Comparison of ENCODE assay signal across 1 cellular context in the genomic region with DNA sequence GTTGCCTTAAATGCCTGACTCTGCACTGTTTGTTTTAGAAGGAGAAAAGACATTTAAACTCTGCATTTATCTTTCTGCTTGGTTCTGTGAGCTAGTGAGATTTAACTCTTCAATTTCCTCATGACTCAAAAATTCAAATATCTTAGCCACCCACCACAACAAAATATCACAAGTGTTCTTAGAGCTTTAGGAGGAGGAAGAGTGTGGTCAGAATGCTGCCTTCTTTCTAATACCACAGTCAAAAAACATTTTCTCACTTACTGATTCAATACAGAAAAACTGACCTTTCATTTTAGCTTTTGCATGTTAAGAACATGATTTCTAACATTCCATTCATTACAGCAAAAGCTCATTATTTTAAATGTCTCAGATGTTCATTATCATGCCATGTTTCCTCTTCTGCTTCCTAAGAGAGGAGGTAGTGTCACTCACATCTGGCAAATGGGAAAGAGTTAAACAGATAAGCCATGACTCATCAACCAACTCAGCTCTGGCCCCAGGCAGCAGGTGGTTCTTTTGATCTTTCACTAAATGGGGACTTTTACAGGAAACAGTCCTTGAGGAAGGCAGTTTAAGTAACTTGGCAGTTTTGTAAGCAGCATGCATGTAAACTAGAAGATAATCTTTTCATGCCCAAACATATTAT.
TF ChIP-seq lines count a peak whose summit lies in the region.

No MANE protein-coding gene starts in this region.

TF ChIP-seq in K562, 482 proteins besides CTCF, POLR2A, EP300 and RAD21 (continued from another document and continues in another):
- TF ChIP-seq MAFG (tag; conservative IDR thresholded peaks at IDR 0.05) (peak; percentile 48), RCOR1 (IDR thresholded peaks at IDR 0.05; ENCODE audit: borderline replicate concordance in 1 of 2, low read depth in 2 of 2, low read length in 2 of 2) (peak in 1 of 2 experiments; percentile 80; a peak in 2 of 4 replicates), HIVEP1 (CRISPR knock-in tag; IDR thresholded peaks at IDR 0.05) (no peak), ZNF3 (CRISPR knock-in tag; IDR thresholded peaks at IDR 0.05) (no peak), FOXM1 (IDR thresholded peaks at IDR 0.05; ENCODE audit: low read depth) (no peak), FOXM1 (CRISPR knock-in tag; IDR thresholded peaks at IDR 0.05; ENCODE audit: low read depth) (no peak), GATA2 (CRISPR knock-in tag; IDR thresholded peaks at IDR 0.05) (0 out of 2 replicates have a peak, but pooled peaks have one; percentile 32), NCOR1 (IDR thresholded peaks at IDR 0.05) (peak; percentile 54; the same call in 1 of the 2 replicates), ETV1 (tag; conservative IDR thresholded peaks at IDR 0.05; ENCODE audit: low read depth) (no peak), ARID1B (IDR thresholded peaks at IDR 0.05) (peak; percentile 87), MTA3 (IDR thresholded peaks at IDR 0.05; ENCODE audit: borderline replicate concordance) (no peak), HNRNPL (IDR thresholded peaks at IDR 0.05; ENCODE audit: low read depth, low read length) (no peak)
- TF ChIP-seq, protein P1, sequence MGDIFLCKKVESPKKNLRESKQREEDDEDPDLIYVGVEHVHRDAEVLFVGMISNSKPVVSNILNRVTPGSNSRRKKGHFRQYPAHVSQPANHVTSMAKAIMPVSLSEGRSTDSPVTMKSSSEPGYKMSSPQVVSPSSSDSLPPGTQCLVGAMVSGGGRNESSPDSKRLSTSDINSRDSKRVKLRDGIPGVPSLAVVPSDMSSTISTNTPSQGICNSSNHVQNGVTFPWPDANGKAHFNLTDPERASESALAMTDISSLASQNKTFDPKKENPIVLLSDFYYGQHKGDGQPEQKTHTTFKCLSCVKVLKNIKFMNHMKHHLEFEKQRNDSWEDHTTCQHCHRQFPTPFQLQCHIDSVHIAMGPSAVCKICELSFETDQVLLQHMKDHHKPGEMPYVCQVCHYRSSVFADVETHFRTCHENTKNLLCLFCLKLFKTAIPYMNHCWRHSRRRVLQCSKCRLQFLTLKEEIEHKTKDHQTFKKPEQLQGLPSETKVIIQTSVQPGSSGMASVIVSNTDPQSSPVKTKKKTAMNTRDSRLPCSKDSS (IDR thresholded peaks at IDR 0.05; ENCODE audit: low read depth, partially characterized antibody), result no peak
- TF ChIP-seq, protein P2, sequence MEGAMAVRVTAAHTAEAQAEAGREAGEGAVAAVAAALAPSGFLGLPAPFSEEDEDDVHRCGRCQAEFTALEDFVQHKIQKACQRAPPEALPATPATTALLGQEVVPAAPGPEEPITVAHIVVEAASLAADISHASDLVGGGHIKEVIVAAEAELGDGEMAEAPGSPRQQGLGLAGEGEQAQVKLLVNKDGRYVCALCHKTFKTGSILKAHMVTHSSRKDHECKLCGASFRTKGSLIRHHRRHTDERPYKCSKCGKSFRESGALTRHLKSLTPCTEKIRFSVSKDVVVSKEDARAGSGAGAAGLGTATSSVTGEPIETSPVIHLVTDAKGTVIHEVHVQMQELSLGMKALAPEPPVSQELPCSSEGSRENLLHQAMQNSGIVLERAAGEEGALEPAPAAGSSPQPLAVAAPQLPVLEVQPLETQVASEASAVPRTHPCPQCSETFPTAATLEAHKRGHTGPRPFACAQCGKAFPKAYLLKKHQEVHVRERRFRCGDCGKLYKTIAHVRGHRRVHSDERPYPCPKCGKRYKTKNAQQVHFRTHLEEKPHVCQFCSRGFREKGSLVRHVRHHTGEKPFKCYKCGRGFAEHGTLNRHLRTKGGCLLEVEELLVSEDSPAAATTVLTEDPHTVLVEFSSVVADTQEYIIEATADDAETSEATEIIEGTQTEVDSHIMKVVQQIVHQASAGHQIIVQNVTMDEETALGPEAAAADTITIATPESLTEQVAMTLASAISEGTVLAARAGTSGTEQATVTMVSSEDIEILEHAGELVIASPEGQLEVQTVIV (CRISPR knock-in tag; IDR thresholded peaks at IDR 0.05; ENCODE audit: borderline replicate concordance), result no peak
- TF ChIP-seq, protein P3, sequence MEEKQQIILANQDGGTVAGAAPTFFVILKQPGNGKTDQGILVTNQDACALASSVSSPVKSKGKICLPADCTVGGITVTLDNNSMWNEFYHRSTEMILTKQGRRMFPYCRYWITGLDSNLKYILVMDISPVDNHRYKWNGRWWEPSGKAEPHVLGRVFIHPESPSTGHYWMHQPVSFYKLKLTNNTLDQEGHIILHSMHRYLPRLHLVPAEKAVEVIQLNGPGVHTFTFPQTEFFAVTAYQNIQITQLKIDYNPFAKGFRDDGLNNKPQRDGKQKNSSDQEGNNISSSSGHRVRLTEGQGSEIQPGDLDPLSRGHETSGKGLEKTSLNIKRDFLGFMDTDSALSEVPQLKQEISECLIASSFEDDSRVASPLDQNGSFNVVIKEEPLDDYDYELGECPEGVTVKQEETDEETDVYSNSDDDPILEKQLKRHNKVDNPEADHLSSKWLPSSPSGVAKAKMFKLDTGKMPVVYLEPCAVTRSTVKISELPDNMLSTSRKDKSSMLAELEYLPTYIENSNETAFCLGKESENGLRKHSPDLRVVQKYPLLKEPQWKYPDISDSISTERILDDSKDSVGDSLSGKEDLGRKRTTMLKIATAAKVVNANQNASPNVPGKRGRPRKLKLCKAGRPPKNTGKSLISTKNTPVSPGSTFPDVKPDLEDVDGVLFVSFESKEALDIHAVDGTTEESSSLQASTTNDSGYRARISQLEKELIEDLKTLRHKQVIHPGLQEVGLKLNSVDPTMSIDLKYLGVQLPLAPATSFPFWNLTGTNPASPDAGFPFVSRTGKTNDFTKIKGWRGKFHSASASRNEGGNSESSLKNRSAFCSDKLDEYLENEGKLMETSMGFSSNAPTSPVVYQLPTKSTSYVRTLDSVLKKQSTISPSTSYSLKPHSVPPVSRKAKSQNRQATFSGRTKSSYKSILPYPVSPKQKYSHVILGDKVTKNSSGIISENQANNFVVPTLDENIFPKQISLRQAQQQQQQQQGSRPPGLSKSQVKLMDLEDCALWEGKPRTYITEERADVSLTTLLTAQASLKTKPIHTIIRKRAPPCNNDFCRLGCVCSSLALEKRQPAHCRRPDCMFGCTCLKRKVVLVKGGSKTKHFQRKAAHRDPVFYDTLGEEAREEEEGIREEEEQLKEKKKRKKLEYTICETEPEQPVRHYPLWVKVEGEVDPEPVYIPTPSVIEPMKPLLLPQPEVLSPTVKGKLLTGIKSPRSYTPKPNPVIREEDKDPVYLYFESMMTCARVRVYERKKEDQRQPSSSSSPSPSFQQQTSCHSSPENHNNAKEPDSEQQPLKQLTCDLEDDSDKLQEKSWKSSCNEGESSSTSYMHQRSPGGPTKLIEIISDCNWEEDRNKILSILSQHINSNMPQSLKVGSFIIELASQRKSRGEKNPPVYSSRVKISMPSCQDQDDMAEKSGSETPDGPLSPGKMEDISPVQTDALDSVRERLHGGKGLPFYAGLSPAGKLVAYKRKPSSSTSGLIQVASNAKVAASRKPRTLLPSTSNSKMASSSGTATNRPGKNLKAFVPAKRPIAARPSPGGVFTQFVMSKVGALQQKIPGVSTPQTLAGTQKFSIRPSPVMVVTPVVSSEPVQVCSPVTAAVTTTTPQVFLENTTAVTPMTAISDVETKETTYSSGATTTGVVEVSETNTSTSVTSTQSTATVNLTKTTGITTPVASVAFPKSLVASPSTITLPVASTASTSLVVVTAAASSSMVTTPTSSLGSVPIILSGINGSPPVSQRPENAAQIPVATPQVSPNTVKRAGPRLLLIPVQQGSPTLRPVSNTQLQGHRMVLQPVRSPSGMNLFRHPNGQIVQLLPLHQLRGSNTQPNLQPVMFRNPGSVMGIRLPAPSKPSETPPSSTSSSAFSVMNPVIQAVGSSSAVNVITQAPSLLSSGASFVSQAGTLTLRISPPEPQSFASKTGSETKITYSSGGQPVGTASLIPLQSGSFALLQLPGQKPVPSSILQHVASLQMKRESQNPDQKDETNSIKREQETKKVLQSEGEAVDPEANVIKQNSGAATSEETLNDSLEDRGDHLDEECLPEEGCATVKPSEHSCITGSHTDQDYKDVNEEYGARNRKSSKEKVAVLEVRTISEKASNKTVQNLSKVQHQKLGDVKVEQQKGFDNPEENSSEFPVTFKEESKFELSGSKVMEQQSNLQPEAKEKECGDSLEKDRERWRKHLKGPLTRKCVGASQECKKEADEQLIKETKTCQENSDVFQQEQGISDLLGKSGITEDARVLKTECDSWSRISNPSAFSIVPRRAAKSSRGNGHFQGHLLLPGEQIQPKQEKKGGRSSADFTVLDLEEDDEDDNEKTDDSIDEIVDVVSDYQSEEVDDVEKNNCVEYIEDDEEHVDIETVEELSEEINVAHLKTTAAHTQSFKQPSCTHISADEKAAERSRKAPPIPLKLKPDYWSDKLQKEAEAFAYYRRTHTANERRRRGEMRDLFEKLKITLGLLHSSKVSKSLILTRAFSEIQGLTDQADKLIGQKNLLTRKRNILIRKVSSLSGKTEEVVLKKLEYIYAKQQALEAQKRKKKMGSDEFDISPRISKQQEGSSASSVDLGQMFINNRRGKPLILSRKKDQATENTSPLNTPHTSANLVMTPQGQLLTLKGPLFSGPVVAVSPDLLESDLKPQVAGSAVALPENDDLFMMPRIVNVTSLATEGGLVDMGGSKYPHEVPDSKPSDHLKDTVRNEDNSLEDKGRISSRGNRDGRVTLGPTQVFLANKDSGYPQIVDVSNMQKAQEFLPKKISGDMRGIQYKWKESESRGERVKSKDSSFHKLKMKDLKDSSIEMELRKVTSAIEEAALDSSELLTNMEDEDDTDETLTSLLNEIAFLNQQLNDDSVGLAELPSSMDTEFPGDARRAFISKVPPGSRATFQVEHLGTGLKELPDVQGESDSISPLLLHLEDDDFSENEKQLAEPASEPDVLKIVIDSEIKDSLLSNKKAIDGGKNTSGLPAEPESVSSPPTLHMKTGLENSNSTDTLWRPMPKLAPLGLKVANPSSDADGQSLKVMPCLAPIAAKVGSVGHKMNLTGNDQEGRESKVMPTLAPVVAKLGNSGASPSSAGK (IDR thresholded peaks at IDR 0.05), result 0 out of 2 replicates have a peak, but pooled peaks have one; percentile 9
- TF ChIP-seq, protein P4, sequence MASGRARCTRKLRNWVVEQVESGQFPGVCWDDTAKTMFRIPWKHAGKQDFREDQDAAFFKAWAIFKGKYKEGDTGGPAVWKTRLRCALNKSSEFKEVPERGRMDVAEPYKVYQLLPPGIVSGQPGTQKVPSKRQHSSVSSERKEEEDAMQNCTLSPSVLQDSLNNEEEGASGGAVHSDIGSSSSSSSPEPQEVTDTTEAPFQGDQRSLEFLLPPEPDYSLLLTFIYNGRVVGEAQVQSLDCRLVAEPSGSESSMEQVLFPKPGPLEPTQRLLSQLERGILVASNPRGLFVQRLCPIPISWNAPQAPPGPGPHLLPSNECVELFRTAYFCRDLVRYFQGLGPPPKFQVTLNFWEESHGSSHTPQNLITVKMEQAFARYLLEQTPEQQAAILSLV (tag; IDR thresholded peaks at IDR 0.05), result no peak
- TF ChIP-seq, protein P5, sequence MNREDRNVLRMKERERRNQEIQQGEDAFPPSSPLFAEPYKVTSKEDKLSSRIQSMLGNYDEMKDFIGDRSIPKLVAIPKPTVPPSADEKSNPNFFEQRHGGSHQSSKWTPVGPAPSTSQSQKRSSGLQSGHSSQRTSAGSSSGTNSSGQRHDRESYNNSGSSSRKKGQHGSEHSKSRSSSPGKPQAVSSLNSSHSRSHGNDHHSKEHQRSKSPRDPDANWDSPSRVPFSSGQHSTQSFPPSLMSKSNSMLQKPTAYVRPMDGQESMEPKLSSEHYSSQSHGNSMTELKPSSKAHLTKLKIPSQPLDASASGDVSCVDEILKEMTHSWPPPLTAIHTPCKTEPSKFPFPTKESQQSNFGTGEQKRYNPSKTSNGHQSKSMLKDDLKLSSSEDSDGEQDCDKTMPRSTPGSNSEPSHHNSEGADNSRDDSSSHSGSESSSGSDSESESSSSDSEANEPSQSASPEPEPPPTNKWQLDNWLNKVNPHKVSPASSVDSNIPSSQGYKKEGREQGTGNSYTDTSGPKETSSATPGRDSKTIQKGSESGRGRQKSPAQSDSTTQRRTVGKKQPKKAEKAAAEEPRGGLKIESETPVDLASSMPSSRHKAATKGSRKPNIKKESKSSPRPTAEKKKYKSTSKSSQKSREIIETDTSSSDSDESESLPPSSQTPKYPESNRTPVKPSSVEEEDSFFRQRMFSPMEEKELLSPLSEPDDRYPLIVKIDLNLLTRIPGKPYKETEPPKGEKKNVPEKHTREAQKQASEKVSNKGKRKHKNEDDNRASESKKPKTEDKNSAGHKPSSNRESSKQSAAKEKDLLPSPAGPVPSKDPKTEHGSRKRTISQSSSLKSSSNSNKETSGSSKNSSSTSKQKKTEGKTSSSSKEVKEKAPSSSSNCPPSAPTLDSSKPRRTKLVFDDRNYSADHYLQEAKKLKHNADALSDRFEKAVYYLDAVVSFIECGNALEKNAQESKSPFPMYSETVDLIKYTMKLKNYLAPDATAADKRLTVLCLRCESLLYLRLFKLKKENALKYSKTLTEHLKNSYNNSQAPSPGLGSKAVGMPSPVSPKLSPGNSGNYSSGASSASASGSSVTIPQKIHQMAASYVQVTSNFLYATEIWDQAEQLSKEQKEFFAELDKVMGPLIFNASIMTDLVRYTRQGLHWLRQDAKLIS (CRISPR knock-in tag; IDR thresholded peaks at IDR 0.05), result no peak
- TF ChIP-seq, protein P6, sequence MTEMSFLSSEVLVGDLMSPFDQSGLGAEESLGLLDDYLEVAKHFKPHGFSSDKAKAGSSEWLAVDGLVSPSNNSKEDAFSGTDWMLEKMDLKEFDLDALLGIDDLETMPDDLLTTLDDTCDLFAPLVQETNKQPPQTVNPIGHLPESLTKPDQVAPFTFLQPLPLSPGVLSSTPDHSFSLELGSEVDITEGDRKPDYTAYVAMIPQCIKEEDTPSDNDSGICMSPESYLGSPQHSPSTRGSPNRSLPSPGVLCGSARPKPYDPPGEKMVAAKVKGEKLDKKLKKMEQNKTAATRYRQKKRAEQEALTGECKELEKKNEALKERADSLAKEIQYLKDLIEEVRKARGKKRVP (CRISPR knock-in tag; IDR thresholded peaks at IDR 0.05), result no peak
- TF ChIP-seq, protein P7, sequence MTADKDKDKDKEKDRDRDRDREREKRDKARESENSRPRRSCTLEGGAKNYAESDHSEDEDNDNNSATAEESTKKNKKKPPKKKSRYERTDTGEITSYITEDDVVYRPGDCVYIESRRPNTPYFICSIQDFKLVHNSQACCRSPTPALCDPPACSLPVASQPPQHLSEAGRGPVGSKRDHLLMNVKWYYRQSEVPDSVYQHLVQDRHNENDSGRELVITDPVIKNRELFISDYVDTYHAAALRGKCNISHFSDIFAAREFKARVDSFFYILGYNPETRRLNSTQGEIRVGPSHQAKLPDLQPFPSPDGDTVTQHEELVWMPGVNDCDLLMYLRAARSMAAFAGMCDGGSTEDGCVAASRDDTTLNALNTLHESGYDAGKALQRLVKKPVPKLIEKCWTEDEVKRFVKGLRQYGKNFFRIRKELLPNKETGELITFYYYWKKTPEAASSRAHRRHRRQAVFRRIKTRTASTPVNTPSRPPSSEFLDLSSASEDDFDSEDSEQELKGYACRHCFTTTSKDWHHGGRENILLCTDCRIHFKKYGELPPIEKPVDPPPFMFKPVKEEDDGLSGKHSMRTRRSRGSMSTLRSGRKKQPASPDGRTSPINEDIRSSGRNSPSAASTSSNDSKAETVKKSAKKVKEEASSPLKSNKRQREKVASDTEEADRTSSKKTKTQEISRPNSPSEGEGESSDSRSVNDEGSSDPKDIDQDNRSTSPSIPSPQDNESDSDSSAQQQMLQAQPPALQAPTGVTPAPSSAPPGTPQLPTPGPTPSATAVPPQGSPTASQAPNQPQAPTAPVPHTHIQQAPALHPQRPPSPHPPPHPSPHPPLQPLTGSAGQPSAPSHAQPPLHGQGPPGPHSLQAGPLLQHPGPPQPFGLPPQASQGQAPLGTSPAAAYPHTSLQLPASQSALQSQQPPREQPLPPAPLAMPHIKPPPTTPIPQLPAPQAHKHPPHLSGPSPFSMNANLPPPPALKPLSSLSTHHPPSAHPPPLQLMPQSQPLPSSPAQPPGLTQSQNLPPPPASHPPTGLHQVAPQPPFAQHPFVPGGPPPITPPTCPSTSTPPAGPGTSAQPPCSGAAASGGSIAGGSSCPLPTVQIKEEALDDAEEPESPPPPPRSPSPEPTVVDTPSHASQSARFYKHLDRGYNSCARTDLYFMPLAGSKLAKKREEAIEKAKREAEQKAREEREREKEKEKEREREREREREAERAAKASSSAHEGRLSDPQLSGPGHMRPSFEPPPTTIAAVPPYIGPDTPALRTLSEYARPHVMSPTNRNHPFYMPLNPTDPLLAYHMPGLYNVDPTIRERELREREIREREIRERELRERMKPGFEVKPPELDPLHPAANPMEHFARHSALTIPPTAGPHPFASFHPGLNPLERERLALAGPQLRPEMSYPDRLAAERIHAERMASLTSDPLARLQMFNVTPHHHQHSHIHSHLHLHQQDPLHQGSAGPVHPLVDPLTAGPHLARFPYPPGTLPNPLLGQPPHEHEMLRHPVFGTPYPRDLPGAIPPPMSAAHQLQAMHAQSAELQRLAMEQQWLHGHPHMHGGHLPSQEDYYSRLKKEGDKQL (CRISPR knock-in tag; IDR thresholded peaks at IDR 0.05; ENCODE audit: borderline replicate concordance), result no peak
